Comparison of ENCODE assay signal across 8 cellular contexts in the genomic region with DNA sequence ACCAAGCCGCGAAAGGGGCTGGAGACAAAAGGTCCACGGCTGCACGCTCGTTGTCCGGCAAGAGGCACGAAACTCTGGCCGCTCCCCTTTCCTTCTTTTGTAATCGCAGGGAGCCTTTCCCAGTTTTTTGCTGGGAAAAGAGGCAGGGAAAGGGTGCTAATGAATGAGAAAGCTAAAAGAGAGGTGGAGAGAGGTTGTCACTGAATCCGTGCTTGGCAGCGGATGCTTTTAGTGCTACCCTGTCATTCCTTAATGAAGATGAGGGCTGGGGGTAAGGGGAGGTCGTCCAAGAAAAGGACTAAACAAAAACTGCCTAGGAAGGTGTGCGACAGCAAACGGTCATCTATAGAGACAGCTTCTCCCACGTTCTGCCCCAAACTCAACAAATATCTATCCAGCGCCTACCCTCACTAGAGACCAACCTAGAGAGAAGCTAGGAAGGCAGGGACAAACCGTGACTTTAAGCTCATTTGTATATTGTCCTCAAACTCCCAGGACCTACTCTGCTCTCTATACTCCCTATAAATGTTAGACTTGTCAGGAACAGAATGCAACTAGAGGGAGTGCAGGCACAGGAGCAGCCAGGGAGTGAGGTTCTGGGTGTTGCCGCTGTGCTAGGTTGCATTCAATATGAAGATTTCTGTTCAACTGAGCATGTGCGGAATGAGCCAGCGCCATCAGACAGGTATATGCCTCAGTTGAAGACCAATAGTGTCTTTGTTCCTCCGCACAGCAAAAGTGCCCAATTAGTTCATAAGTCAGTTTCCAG. TPM values are rescaled to one million over a fixed set of nuclear protein-coding genes. Genes with fewer than 3 reads are reported as not detected.
DNase-seq lines count a peak whose midpoint lies in the region; ATAC-seq, FAIRE-seq and TF ChIP-seq lines count a peak whose summit lies in the region.

No MANE protein-coding gene starts in this region.

- TF ChIP-seq EP300 in GM12878 (IDR thresholded peaks at IDR 0.05; ENCODE audit: borderline replicate concordance in 1 of 2, control insufficient read depth in 1 of 2, low read depth in 2 of 2, low read length in 2 of 2): no peak

- 25% methylated on average over 21 of the region's 21 CpGs for WGBS in GM12878 (ENCODE audit: insufficient coverage, insufficient replicate concordance, low lambda C conversion rate, missing lambda C conversion rate)

- intact Hi-C loops in GM12878 (cut with micrococcal nuclease; ENCODE audit: unreplicated experiment) (loop anchor here (5.0 kb wide), 2 partner anchors 168 to 183 kb away; no protein-coding TSS in a partner anchor), sciatic nerve (cut with DNase I) (loop anchor here (1.0 kb wide), 1 partner anchor 20 kb away; no protein-coding TSS in a partner anchor)

- TF ChIP-seq POLR2A in GM12878 (IDR thresholded peaks at IDR 0.05; ENCODE audit: low read depth, low read length): no peak

- H3K79me2 ChIP-seq in GM12878 (ENCODE audit: control insufficient read depth, insufficient read depth, low read length): peaks cover 13% of the 10 kb centered on the region

- no peaks in the 10 kb centered on the region for H4K20me1 ChIP-seq in GM12878 (ENCODE audit: control insufficient read depth, insufficient read depth)

- RAD21 ChIA-PET in GM12878 (lab: Charles Lee; ENCODE audit: unreplicated experiment): interaction anchor here (1.1 to 9.1 kb wide), 2 partner anchors 125 to 170 kb away, joined by 3 to 76 read pairs; no protein-coding TSS in a partner anchor

- FAIRE-seq in RCC 7860 (lab: Jason Lieb, UNC) (peak; percentile 25), GM12878 (lab: Jason Lieb, UNC) (no peak)

- H3K9ac ChIP-seq in GM12878 (ENCODE audit: control insufficient read depth, insufficient read depth, low read length): peak overlapping the region; percentile 43

- ATAC-seq in CD4-positive, CD25-positive, alpha-beta regulatory T cell (ENCODE audit: low read depth in 2 of 2): no peak
- ATAC-seq in GM12878: peak; percentile 35
- ATAC-seq in sciatic nerve: peak; percentile 34
- no peak for ATAC-seq in HG03139 (IDR thresholded peaks at IDR 0.05; ENCODE audit: unreplicated experiment)
- ATAC-seq in GM19467 (IDR thresholded peaks at IDR 0.05; ENCODE audit: unreplicated experiment): no peak

- no peaks in the 10 kb centered on the region for H3K9me3 Mint-ChIP-seq in CD4-positive, CD25-positive, alpha-beta regulatory T cell

- peak overlapping the region; percentile 83 for H3K4me3 ChIP-seq in CD4-positive, CD25-positive, alpha-beta regulatory T cell (ENCODE audit: low read depth, low read length)
- H3K4me3 ChIP-seq in GM12878 (peak overlapping the region; percentile 57), iPS-18c (ENCODE audit: insufficient read depth, low read depth, low read length) (peak overlapping the region; percentile 73)

- H2AFZ ChIP-seq in GM12878 (ENCODE audit: control insufficient read depth, low read depth, low read length): peak overlapping the region; percentile 78

- no peak for TF ChIP-seq RAD21 in GM12878 (IDR thresholded peaks at IDR 0.05; ENCODE audit: insufficient read depth, low read depth, low read length)

- in situ Hi-C loops in GM12878 (cut with MboI): no loop called here

- no peaks in the 10 kb centered on the region for H3K27me3 Mint-ChIP-seq in CD4-positive, CD25-positive, alpha-beta regulatory T cell

- peaks cover 4 to 35% (median 20%) of the 10 kb centered on the region in 4 donors for H3K4me1 Mint-ChIP-seq in CD4-positive, CD25-positive, alpha-beta regulatory T cell

- POLR2A ChIA-PET in GM12878 (lab: Charles Lee): interaction anchor here (0.6 to 1.2 kb wide), 2 partner anchors 59 to 126 kb away, joined by 3 to 5 read pairs; no protein-coding TSS in a partner anchor

- H3K27me3 ChIP-seq in CD4-positive, CD25-positive, alpha-beta regulatory T cell (ENCODE audit: control insufficient read depth, insufficient read depth, low read length): no peaks in the 10 kb centered on the region
- H3K27me3 ChIP-seq in GM12878 (replicated peaks in 1 of 2; ENCODE audit: control insufficient read depth in 2 of 2, insufficient read depth in 2 of 2, low read length in 1 of 2): no peaks in the 10 kb centered on the region; a peak in 1 of 4 replicates

- peak overlapping the region; percentile 80 for H3K27ac ChIP-seq in CD4-positive, CD25-positive, alpha-beta regulatory T cell (ENCODE audit: insufficient read depth, low read length, poor library complexity, severe bottlenecking)
- H3K27ac ChIP-seq in GM12878 (ENCODE audit: control insufficient read depth, insufficient read depth): no peak overlapping the region

- peak overlapping the region; percentile 94 for H3K4me2 ChIP-seq in GM12878 (ENCODE audit: control insufficient read depth, insufficient read depth)

- H3K4me1 ChIP-seq in CD4-positive, CD25-positive, alpha-beta regulatory T cell (ENCODE audit: control insufficient read depth, insufficient read depth, low read length, poor library complexity, severe bottlenecking): peaks cover 6% of the 10 kb centered on the region
- no peaks in the 10 kb centered on the region for H3K4me1 ChIP-seq in GM12878 (ENCODE audit: control insufficient read depth, insufficient read depth, low read length)

- no peak for TF ChIP-seq CTCF in GM12878 (IDR thresholded peaks at IDR 0.05 in 2 of 3, conservative IDR thresholded peaks at IDR 0.05 in 1 of 3; ENCODE audit: control insufficient read depth in 2 of 3, extremely low read depth in 1 of 3, insufficient read depth in 1 of 3, low read depth in 3 of 3, low read length in 3 of 3)

- H3K27ac Mint-ChIP-seq in CD4-positive, CD25-positive, alpha-beta regulatory T cell: peak overlapping the region; percentile 63 to 88 (median 80)

- peak overlapping the region; percentile 87 to 93 (median 88) for H3K4me3 Mint-ChIP-seq in CD4-positive, CD25-positive, alpha-beta regulatory T cell

- H3K36me3 ChIP-seq in CD4-positive, CD25-positive, alpha-beta regulatory T cell (ENCODE audit: control insufficient read depth, insufficient read depth, low read length): no peaks in the 10 kb centered on the region
- no peaks in the 10 kb centered on the region for H3K36me3 ChIP-seq in GM12878 (ENCODE audit: control insufficient read depth in 2 of 2, insufficient read depth in 2 of 2, low read length in 1 of 2)

- no peaks in the 10 kb centered on the region for H3K9me3 ChIP-seq in CD4-positive, CD25-positive, alpha-beta regulatory T cell (ENCODE audit: control insufficient read depth in 2 of 2, low read length in 2 of 2)
- H3K9me3 ChIP-seq in GM12878 (replicated peaks; ENCODE audit: control insufficient read depth, insufficient read depth, low read length) (no peaks in the 10 kb centered on the region), iPS-18c (ENCODE audit: control insufficient read depth, insufficient read depth, low read length) (peaks cover 7% of the 10 kb centered on the region)

- SMC1A ChIA-PET in GM12878 (lab: Charles Lee; ENCODE audit: uncharacterized antibody, unreplicated experiment): interaction anchor here (0.6 to 1.9 kb wide), 3 partner anchors 61 to 143 kb away, joined by 3 to 7 read pairs (median 3); no protein-coding TSS in a partner anchor

- no TSS peak for BruUV-seq in GM12878 (replicated peaks; lab: Mats Ljungman, UMichigan)

- CTCF ChIA-PET in GM12878 (lab: Yijun Ruan, JAX): interaction anchor here (1.1 to 2.1 kb wide), 2 partner anchors 126 to 143 kb away, joined by 4 read pairs; no protein-coding TSS in a partner anchor

- no peaks in the 10 kb centered on the region for H3K36me3 Mint-ChIP-seq in CD4-positive, CD25-positive, alpha-beta regulatory T cell

- DNase-seq in CD4-positive, CD25-positive, alpha-beta regulatory T cell: peak; percentile 6 to 70 (median 38)
- DNase-seq in HPDE6-E6E7 (ENCODE audit: extremely low spot score) (peak; percentile 36), RCC 7860 (ENCODE audit: low spot score) (peak; percentile 48), GM12878 (ENCODE audit: low read depth, low spot score) (no peak), sciatic nerve (ENCODE audit: low spot score) (no peak)

TF ChIP-seq in GM12878, 131 proteins besides CTCF, POLR2A, EP300 and RAD21 (continues in another document):
- TF ChIP-seq RBBP5 (conservative IDR thresholded peaks at IDR 0.05) (no peak), CBFB (IDR thresholded peaks at IDR 0.05; ENCODE audit: low read depth) (no peak), MYC (IDR thresholded peaks at IDR 0.05; ENCODE audit: insufficient read depth, insufficient read length, insufficient replicate concordance, low read length, severe bottlenecking) (no peak), RCOR1 (conservative IDR thresholded peaks at IDR 0.05; ENCODE audit: low read depth, low read length) (no peak), PKNOX1 (IDR thresholded peaks at IDR 0.05) (no peak), ETV6 (conservative IDR thresholded peaks at IDR 0.05 in 1 of 2, IDR thresholded peaks at IDR 0.05 in 1 of 2; ENCODE audit: borderline replicate concordance in 1 of 2, low read depth in 1 of 2) (no peak)

RNA-seq across cellular contexts. Expression of gene CASK, which starts 0.8 kb away (rescaled TPM):
- 168 TPM for total RNA-seq in CD4-positive, CD25-positive, alpha-beta regulatory T cell
- 10 to 100 TPM in 3 of 4 donors, 1 to 10 TPM in 1; 8.4 to 31.5 (median 18.5) TPM for polyA plus RNA-seq in CD4-positive, CD25-positive, alpha-beta regulatory T cell
- total RNA-seq in GM12878 (2013; cell fraction: nucleolus; rRNA removed): 85.2 and 91.0 TPM in 2 replicates
- total RNA-seq in GM12878 (2014; rRNA removed): 5.2 and 5.8 TPM in 2 replicates
- total RNA-seq in GM12878 (2014; rRNA removed; fragmentation: Illumina TruSeq; extraction: Trizol): 7.0 and 8.1 TPM in 2 replicates
- total RNA-seq in GM12878 (2021): 8.5 and 11.6 TPM in 2 replicates
- polyA plus RNA-seq in GM12878 (2011; ENCODE audit: low read depth): 4.4 TPM
- polyA plus RNA-seq in GM12878 (2011; rRNA removed): 45.9 and 75.3 TPM in 2 replicates
- polyA plus RNA-seq in GM12878 (2011; cell fraction: cytosol; rRNA removed): 19.1 and 21.5 TPM in 2 replicates
- 42.8 and 44.8 TPM in 2 replicates for polyA plus RNA-seq in GM12878 (2011; cell fraction: nucleus; rRNA removed)
- 3.5 and 4.3 TPM in 2 replicates for polyA plus RNA-seq in GM12878 (2012)
- 4.9 TPM in 2 replicates for polyA plus RNA-seq in GM12878 (2014; fragmentation: Illumina TruSeq; extraction: Trizol)
- polyA plus RNA-seq in GM12878 (2014; fragmentation: Nextera tagmentation; extraction: Ambion mirVana): 1 to 10 TPM; 2.6 to 3.1 TPM
- polyA plus RNA-seq in GM12878 (2014; rRNA removed): 3.2 and 4.7 TPM in 2 replicates
- 1 to 10 TPM in 1 of 2 experiments, under 1 TPM in 1; 0.60 to 1.9 TPM for polyA plus RNA-seq in GM12878 (2016; fragmentation: Nextera tagmentation; extraction: Ambion mirVana)
- 68.1 and 126 TPM in 2 replicates for polyA minus RNA-seq in GM12878 (2011; rRNA and poly(A)+ RNA removed)
- polyA minus RNA-seq in GM12878 (2011; cell fraction: cytosol; rRNA and poly(A)+ RNA removed): 22.2 and 30.8 TPM in 2 replicates
- polyA minus RNA-seq in GM12878 (2011; cell fraction: nucleus; rRNA and poly(A)+ RNA removed): 64.3 and 129 TPM in 2 replicates
- 43.3 TPM for total RNA-seq in sciatic nerve

Comparison
In these comparisons a context has a peak if more than half of its experiments do, and no peak if none do; other contexts are left out.
1. ATAC-seq: peak in GM12878 (single experiment) and sciatic nerve (single experiment); none in CD4-positive, CD25-positive, alpha-beta regulatory T cell (0 of 2), HG03139 (single experiment) and GM19467 (single experiment).
2. DNase-seq: peak in CD4-positive, CD25-positive, alpha-beta regulatory T cell (3 of 3), HPDE6-E6E7 (single experiment) and RCC 7860 (single experiment); none in GM12878 (single experiment) and sciatic nerve (single experiment).
3. Peak in every context shown above with its lines, with median percentiles within 50 percentile points of each other: H3K4me3 ChIP-seq.